In genomic region chr1:7962011-7962335, GRCh38 we compare ENCODE assay signal across 1 cellular context.
TF ChIP-seq lines count a peak whose summit lies in the region.

No MANE protein-coding gene starts in this region.

TF ChIP-seq in endothelial cell of umbilical vein, 7 proteins besides CTCF, POLR2A, EP300 and RAD21:
- no peak for TF ChIP-seq MYC (IDR thresholded peaks at IDR 0.05; ENCODE audit: low read depth, low read length)
- TF ChIP-seq FOS (IDR thresholded peaks at IDR 0.05; ENCODE audit: borderline replicate concordance, insufficient read depth, low read length) = no peak
